Comparison of ENCODE assay signal across 24 cellular contexts in the genomic region with DNA sequence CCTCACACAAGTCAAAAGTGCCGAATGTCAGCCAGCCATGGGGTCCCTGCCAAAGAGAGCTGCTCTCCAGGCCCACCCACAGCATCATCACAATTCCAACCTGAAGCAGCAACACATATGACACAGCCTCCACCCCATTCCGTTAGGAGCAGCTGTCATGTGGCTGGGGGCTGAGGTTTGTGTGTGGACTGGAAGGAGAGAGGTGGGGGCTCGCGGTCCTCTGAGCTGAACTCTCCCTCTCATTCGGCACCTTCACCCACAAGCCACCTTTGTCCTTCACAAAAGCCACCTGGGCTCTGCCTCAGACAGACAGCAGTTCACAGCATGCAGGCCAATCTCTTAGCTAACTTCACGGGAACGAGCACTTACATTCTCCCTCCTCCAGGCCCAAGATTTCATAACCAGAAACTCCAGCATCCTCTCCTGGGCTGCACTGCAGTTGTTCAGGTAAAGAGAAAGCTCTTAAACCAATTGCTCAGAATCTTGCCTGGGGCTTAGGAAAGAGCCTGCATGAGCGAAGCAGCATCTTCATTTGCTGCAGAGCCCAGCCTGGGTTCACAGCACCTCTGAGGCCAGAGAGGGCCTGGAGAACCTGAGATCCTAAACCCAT. TPM values are rescaled to one million over a fixed set of nuclear protein-coding genes. Genes with fewer than 3 reads are reported as not detected.
DNase-seq lines count a peak whose midpoint lies in the region; ATAC-seq and TF ChIP-seq lines count a peak whose summit lies in the region.
"Had no signal": no experiment of that assay in that cellular context is flagged by ENCODE, and none has a peak within 500 bp of the region (broad histone marks: within the 10 kb centered on the region; RNA-seq: fewer than 3 reads in every experiment).

No MANE protein-coding gene starts in this region.

- no CpG with 5 or more reads among the region's 8 CpGs for WGBS in trophoblast cell (ENCODE audit: extremely low coverage, insufficient coverage, insufficient read length)

- no peaks in the 10 kb centered on the region for H3K9me2 ChIP-seq in Loucy (replicated peaks; ENCODE audit: low read depth, low read length)

- H3K9ac ChIP-seq in Loucy (ENCODE audit: low read depth, low read length, poor library complexity, severe bottlenecking) (no peak overlapping the region), trophoblast cell (ENCODE audit: low read length) (no peak overlapping the region)

- peaks cover 8% of the 10 kb centered on the region for H3K36me3 ChIP-seq in Caco-2 (ENCODE audit: control insufficient read depth, insufficient read depth, low read length)
- H3K36me3 ChIP-seq in Loucy (ENCODE audit: insufficient read depth, low read length) = no peaks in the 10 kb centered on the region
- H3K36me3 ChIP-seq in trophoblast cell (ENCODE audit: control insufficient read depth in 1 of 2, insufficient read depth in 2 of 2, low read length in 2 of 2) = peaks cover 16 to 25% of the 10 kb centered on the region in 2 experiments
- H3K36me3 ChIP-seq in right atrium auricular region = no peaks in the 10 kb centered on the region
- H3K36me3 ChIP-seq: BE2C had no signal

- peak overlapping the region; percentile 32 for H4K91ac ChIP-seq in trophoblast cell (ENCODE audit: low read depth, low read length)

- peak overlapping the region; percentile 12 for H3K18ac ChIP-seq in trophoblast cell (ENCODE audit: low read length)

- no peaks in the 10 kb centered on the region for H3K9me3 ChIP-seq in Caco-2
- H3K9me3 ChIP-seq in Loucy (ENCODE audit: insufficient read depth, low read depth, low read length) = 0 out of 2 replicates have a peak, but pooled peaks cover 6% of the 10 kb centered on the region
- H3K9me3 ChIP-seq in trophoblast cell (ENCODE audit: insufficient read depth, low read depth, low read length) = peaks cover 2% of the 10 kb centered on the region
- no peaks in the 10 kb centered on the region for H3K9me3 ChIP-seq in right atrium auricular region
- H3K9me3 ChIP-seq: BE2C had no signal

- CTCF ChIA-PET in Caco-2 (lab: Charles Lee) = no interaction called here

- peaks cover 58% of the 10 kb centered on the region for H3K36me3 Mint-ChIP-seq in Caco-2 (ENCODE audit: insufficient read depth, unreplicated experiment)
- H3K36me3 Mint-ChIP-seq: CD4-positive, CD25-positive, alpha-beta regulatory T cell had no signal

- peak overlapping the region; percentile 44 for H3K4ac ChIP-seq in trophoblast cell (ENCODE audit: low read depth, low read length)

- H2AFZ ChIP-seq in Loucy (ENCODE audit: low read length) (no peak overlapping the region), trophoblast cell (ENCODE audit: insufficient read depth, low read length, poor library complexity) (no peak overlapping the region)

- H3K4me3 ChIP-seq in Caco-2 (ENCODE audit: low read depth, low read length) (no peak overlapping the region), Loucy (ENCODE audit: low read length, poor library complexity, severe bottlenecking) (no peak overlapping the region), trophoblast cell (ENCODE audit: low read depth, low read length) (no peak overlapping the region), right atrium auricular region (no peak overlapping the region)
- H3K4me3 ChIP-seq: GM12878, SK-N-MC had no signal

- DNase-seq in Caco-2 (no peak), left lobe of liver (ENCODE audit: low spot score) (no peak), trophoblast cell (peak in 1 of 2 donors; percentile 59), NCI-H524 treated with DMSO at 0.1 percent for 48 hours (lab: John Stamatoyannopoulos, UW) (no peak), right atrium auricular region (ENCODE audit: low spot score) (no peak)
- DNase-seq in stimulated activated CD4-positive, alpha-beta T cell treated with anti-CD3 and anti-CD28 coated beads, Interleukin-2, amount 100 ng/mL, for 48 hours = no peak
- DNase-seq: BE2C; CD4-positive, CD25-positive, alpha-beta regulatory T cell; DND-41; H9; HFFc6; KBM-7; NCI-H1092 treated with DMSO at 0.1 percent for 48 hours; NCI-H1436 treated with DMSO at 0.1 percent for 48 hours; NCI-H1930; NCI-H2171 treated with DMSO at 0.1 percent for 48 hours; NCI-H446; NCI-H526 treated with DMSO at 0.1 percent for 48 hours; SHP77 treated with DMSO at 0.1 percent for 48 hours had no signal

- peaks cover 27% of the 10 kb centered on the region for H3K79me1 ChIP-seq in trophoblast cell (ENCODE audit: low read length)

- peaks cover 38% of the 10 kb centered on the region for H3K4me1 Mint-ChIP-seq in Caco-2 (ENCODE audit: low read depth, unreplicated experiment)

- no peak overlapping the region for H2BK5ac ChIP-seq in trophoblast cell (ENCODE audit: low read depth, low read length, poor library complexity)

- H3K4me2 ChIP-seq in Loucy (ENCODE audit: low read depth, low read length, poor library complexity, severe bottlenecking) = peak overlapping the region; percentile 13
- H3K4me2 ChIP-seq in trophoblast cell (ENCODE audit: low read length) = no peak overlapping the region

- H3K4me1 ChIP-seq in Caco-2 = peaks cover 18% of the 10 kb centered on the region
- peaks cover 7% of the 10 kb centered on the region for H3K4me1 ChIP-seq in Loucy (ENCODE audit: insufficient read depth, low read length, poor library complexity, severe bottlenecking)
- peaks cover 37 to 49% of the 10 kb centered on the region in 2 experiments for H3K4me1 ChIP-seq in trophoblast cell (ENCODE audit: control insufficient read depth in 1 of 2, insufficient read depth in 2 of 2, low read length in 2 of 2)
- H3K4me1 ChIP-seq in right atrium auricular region = peaks cover 0 to 11% of the 10 kb centered on the region in 2 donors
- H3K4me1 ChIP-seq: BE2C had no signal

- peak overlapping the region; percentile 45 for H3K27ac Mint-ChIP-seq in Caco-2 (ENCODE audit: unreplicated experiment)
- H3K27ac Mint-ChIP-seq: HFFc6 had no signal

- no peak overlapping the region for H2BK120ac ChIP-seq in trophoblast cell (ENCODE audit: insufficient read depth, low read length, poor library complexity)

- no peak overlapping the region for H3K4me3 Mint-ChIP-seq in Caco-2 (ENCODE audit: unreplicated experiment)
- H3K4me3 Mint-ChIP-seq: CD4-positive, CD25-positive, alpha-beta regulatory T cell; H9; HFFc6 had no signal

- H3K79me2 ChIP-seq in Loucy (ENCODE audit: insufficient read depth, low read length) = peaks cover 87% of the 10 kb centered on the region
- H3K79me2 ChIP-seq in trophoblast cell (ENCODE audit: control insufficient read depth, insufficient read depth, low read length, poor library complexity) = peaks cover 24% of the 10 kb centered on the region

- H3F3A ChIP-seq in Loucy (ENCODE audit: low read depth) = no peaks in the 10 kb centered on the region

- H3K27ac ChIP-seq in trophoblast cell (ENCODE audit: low read depth, low read length) (peak overlapping the region; percentile 9), right atrium auricular region (no peak overlapping the region)
- H3K27ac ChIP-seq: RWPE1, SK-N-MC had no signal

- H3K9me3 Mint-ChIP-seq in Caco-2 (ENCODE audit: unreplicated experiment) = no peaks in the 10 kb centered on the region

- TF ChIP-seq CTCF in Caco-2 (IDR thresholded peaks at IDR 0.05; ENCODE audit: insufficient read depth in 1 of 2, low read depth in 1 of 2, low read length in 1 of 2, severe bottlenecking in 1 of 2, unreplicated experiment in 1 of 2) = no peak
- no peak for TF ChIP-seq CTCF in Loucy (conservative IDR thresholded peaks at IDR 0.05; ENCODE audit: low read length)
- no peak for TF ChIP-seq CTCF in right atrium auricular region (IDR thresholded peaks at IDR 0.05)

- H3K23ac ChIP-seq in trophoblast cell (ENCODE audit: low read length) = no peak overlapping the region

- no TSS peak for BruUV-seq in Caco-2 (replicated peaks; lab: Mats Ljungman, UMichigan)

- no peaks in the 10 kb centered on the region for H3K27me3 Mint-ChIP-seq in Caco-2 (ENCODE audit: insufficient read depth, unreplicated experiment)

- peak overlapping the region; percentile 33 for H2BK12ac ChIP-seq in trophoblast cell (ENCODE audit: low read length)

- H2AK5ac ChIP-seq in trophoblast cell (ENCODE audit: low read length) = peak overlapping the region; percentile 52

- peak overlapping the region; percentile 16 for H3K14ac ChIP-seq in trophoblast cell (ENCODE audit: low read length)

- intact Hi-C loops in Caco-2 (cut with micrococcal nuclease; ENCODE audit: unreplicated experiment) = no loop called here

- ATAC-seq in left lobe of liver = peak; percentile 8
- ATAC-seq in GM21381 (IDR thresholded peaks at IDR 0.05; ENCODE audit: unreplicated experiment) = no peak
- ATAC-seq: GM12878 had no signal

- peak overlapping the region; percentile 67 for H4K8ac ChIP-seq in trophoblast cell (ENCODE audit: low read depth, low read length)

- H4K20me1 ChIP-seq in Loucy (ENCODE audit: insufficient read depth, low read length, poor library complexity, severe bottlenecking) = no peaks in the 10 kb centered on the region

- POLR2A ChIA-PET in Caco-2 (lab: Charles Lee) = no interaction called here

- no peak overlapping the region for H4K12ac ChIP-seq in trophoblast cell (ENCODE audit: low read depth, low read length)

- H3K27me3 ChIP-seq in Caco-2 (replicated peaks; ENCODE audit: control insufficient read depth, insufficient read depth, low read length) = no peaks in the 10 kb centered on the region
- H3K27me3 ChIP-seq in Loucy (ENCODE audit: insufficient read depth, low read length, poor library complexity, severe bottlenecking) = no peaks in the 10 kb centered on the region
- no peaks in the 10 kb centered on the region for H3K27me3 ChIP-seq in trophoblast cell (ENCODE audit: insufficient read depth, low read length)
- H3K27me3 ChIP-seq in right atrium auricular region = no peaks in the 10 kb centered on the region

RNA-seq across cellular contexts. Expression of a gene that starts 7.2 kb away (rescaled TPM):
- total RNA-seq in Caco-2 (2022) = 37.9 and 40.1 TPM in 2 replicates
- total RNA-seq in left lobe of liver = 12.3 TPM
- 29.9 and 30.6 TPM in 2 replicates for polyA plus RNA-seq in trophoblast cell (2013)
- 10 to 100 TPM; 10.8 to 15.7 TPM for total RNA-seq in right atrium auricular region
- total RNA-seq: CD4-positive, CD25-positive, alpha-beta regulatory T cell had no signal
